2 cellular contexts compared by ENCODE assay signal in the genomic region with DNA sequence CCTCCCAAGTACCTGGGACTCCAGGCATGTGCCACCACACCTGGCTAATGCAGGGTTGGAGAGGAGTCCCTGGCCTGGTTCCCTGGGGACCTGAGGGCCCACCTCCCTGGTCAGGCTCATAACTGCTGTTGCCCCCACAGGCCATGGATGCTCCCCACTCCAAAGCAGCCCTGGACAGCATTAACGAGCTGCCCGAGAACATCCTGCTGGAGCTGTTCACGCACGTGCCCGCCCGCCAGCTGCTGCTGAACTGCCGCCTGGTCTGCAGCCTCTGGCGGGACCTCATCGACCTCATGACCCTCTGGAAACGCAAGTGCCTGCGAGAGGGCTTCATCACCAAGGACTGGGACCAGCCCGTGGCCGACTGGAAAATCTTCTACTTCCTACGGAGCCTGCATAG.
A peak's percentile ranks its signal among the peaks of the same experiment; 100 is the strongest.
TF ChIP-seq lines count a peak whose summit lies in the region.

No MANE protein-coding gene starts in this region.

TF ChIP-seq in GM23338, 12 proteins besides CTCF, POLR2A, EP300 and RAD21:
- TF ChIP-seq ZNF331 (CRISPR knock-in tag; IDR thresholded peaks at IDR 0.05; ENCODE audit: low read depth), result no peak
- TF ChIP-seq, protein P1, sequence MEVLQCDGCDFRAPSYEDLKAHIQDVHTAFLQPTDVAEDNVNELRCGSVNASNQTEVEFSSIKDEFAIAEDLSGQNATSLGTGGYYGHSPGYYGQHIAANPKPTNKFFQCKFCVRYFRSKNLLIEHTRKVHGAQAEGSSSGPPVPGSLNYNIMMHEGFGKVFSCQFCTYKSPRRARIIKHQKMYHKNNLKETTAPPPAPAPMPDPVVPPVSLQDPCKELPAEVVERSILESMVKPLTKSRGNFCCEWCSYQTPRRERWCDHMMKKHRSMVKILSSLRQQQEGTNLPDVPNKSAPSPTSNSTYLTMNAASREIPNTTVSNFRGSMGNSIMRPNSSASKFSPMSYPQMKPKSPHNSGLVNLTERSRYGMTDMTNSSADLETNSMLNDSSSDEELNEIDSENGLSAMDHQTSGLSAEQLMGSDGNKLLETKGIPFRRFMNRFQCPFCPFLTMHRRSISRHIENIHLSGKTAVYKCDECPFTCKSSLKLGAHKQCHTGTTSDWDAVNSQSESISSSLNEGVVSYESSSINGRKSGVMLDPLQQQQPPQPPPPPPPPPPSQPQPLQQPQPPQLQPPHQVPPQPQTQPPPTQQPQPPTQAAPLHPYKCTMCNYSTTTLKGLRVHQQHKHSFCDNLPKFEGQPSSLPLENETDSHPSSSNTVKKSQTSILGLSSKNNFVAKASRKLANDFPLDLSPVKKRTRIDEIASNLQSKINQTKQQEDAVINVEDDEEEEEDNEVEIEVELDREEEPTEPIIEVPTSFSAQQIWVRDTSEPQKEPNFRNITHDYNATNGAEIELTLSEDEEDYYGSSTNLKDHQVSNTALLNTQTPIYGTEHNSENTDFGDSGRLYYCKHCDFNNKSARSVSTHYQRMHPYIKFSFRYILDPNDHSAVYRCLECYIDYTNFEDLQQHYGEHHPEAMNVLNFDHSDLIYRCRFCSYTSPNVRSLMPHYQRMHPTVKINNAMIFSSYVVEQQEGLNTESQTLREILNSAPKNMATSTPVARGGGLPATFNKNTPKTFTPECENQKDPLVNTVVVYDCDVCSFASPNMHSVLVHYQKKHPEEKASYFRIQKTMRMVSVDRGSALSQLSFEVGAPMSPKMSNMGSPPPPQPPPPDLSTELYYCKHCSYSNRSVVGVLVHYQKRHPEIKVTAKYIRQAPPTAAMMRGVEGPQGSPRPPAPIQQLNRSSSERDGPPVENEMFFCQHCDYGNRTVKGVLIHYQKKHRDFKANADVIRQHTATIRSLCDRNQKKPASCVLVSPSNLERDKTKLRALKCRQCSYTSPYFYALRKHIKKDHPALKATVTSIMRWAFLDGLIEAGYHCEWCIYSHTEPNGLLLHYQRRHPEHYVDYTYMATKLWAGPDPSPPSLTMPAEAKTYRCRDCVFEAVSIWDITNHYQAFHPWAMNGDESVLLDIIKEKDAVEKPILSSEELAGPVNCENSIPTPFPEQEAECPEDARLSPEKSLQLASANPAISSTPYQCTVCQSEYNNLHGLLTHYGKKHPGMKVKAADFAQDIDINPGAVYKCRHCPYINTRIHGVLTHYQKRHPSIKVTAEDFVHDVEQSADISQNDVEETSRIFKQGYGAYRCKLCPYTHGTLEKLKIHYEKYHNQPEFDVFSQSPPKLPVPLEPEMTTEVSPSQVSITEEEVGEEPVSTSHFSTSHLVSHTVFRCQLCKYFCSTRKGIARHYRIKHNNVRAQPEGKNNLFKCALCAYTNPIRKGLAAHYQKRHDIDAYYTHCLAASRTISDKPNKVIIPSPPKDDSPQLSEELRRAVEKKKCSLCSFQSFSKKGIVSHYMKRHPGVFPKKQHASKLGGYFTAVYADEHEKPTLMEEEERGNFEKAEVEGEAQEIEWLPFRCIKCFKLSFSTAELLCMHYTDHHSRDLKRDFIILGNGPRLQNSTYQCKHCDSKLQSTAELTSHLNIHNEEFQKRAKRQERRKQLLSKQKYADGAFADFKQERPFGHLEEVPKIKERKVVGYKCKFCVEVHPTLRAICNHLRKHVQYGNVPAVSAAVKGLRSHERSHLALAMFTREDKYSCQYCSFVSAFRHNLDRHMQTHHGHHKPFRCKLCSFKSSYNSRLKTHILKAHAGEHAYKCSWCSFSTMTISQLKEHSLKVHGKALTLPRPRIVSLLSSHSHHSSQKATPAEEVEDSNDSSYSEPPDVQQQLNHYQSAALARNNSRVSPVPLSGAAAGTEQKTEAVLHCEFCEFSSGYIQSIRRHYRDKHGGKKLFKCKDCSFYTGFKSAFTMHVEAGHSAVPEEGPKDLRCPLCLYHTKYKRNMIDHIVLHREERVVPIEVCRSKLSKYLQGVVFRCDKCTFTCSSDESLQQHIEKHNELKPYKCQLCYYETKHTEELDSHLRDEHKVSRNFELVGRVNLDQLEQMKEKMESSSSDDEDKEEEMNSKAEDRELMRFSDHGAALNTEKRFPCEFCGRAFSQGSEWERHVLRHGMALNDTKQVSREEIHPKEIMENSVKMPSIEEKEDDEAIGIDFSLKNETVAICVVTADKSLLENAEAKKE (CRISPR knock-in tag; IDR thresholded peaks at IDR 0.05), result no peak
- no peak for TF ChIP-seq EZH2phosphoT487 (IDR thresholded peaks at IDR 0.05; ENCODE audit: unreplicated experiment)
- TF ChIP-seq NANOG (IDR thresholded peaks at IDR 0.05; ENCODE audit: borderline replicate concordance), result no peak
- TF ChIP-seq, protein P2, sequence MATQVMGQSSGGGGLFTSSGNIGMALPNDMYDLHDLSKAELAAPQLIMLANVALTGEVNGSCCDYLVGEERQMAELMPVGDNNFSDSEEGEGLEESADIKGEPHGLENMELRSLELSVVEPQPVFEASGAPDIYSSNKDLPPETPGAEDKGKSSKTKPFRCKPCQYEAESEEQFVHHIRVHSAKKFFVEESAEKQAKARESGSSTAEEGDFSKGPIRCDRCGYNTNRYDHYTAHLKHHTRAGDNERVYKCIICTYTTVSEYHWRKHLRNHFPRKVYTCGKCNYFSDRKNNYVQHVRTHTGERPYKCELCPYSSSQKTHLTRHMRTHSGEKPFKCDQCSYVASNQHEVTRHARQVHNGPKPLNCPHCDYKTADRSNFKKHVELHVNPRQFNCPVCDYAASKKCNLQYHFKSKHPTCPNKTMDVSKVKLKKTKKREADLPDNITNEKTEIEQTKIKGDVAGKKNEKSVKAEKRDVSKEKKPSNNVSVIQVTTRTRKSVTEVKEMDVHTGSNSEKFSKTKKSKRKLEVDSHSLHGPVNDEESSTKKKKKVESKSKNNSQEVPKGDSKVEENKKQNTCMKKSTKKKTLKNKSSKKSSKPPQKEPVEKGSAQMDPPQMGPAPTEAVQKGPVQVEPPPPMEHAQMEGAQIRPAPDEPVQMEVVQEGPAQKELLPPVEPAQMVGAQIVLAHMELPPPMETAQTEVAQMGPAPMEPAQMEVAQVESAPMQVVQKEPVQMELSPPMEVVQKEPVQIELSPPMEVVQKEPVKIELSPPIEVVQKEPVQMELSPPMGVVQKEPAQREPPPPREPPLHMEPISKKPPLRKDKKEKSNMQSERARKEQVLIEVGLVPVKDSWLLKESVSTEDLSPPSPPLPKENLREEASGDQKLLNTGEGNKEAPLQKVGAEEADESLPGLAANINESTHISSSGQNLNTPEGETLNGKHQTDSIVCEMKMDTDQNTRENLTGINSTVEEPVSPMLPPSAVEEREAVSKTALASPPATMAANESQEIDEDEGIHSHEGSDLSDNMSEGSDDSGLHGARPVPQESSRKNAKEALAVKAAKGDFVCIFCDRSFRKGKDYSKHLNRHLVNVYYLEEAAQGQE (IDR thresholded peaks at IDR 0.05; ENCODE audit: unreplicated experiment), result no peak
- TF ChIP-seq CREB1 (CRISPR knock-in tag; IDR thresholded peaks at IDR 0.05; ENCODE audit: low read depth), result no peak
- no peak for TF ChIP-seq STAT1 (IDR thresholded peaks at IDR 0.05; ENCODE audit: unreplicated experiment)
- TF ChIP-seq, protein P3, sequence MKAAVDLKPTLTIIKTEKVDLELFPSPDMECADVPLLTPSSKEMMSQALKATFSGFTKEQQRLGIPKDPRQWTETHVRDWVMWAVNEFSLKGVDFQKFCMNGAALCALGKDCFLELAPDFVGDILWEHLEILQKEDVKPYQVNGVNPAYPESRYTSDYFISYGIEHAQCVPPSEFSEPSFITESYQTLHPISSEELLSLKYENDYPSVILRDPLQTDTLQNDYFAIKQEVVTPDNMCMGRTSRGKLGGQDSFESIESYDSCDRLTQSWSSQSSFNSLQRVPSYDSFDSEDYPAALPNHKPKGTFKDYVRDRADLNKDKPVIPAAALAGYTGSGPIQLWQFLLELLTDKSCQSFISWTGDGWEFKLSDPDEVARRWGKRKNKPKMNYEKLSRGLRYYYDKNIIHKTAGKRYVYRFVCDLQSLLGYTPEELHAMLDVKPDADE (IDR thresholded peaks at IDR 0.05), result no peak

TF ChIP-seq in K562, 482 proteins besides CTCF, POLR2A, EP300 and RAD21:
- TF ChIP-seq ZNF75A (CRISPR knock-in tag; IDR thresholded peaks at IDR 0.05), result no peak
- TF ChIP-seq RBFOX2 (IDR thresholded peaks at IDR 0.05; ENCODE audit: low read depth, low read length), result peak; percentile 50; the same call in 1 of the 2 replicates
- TF ChIP-seq, protein P4, sequence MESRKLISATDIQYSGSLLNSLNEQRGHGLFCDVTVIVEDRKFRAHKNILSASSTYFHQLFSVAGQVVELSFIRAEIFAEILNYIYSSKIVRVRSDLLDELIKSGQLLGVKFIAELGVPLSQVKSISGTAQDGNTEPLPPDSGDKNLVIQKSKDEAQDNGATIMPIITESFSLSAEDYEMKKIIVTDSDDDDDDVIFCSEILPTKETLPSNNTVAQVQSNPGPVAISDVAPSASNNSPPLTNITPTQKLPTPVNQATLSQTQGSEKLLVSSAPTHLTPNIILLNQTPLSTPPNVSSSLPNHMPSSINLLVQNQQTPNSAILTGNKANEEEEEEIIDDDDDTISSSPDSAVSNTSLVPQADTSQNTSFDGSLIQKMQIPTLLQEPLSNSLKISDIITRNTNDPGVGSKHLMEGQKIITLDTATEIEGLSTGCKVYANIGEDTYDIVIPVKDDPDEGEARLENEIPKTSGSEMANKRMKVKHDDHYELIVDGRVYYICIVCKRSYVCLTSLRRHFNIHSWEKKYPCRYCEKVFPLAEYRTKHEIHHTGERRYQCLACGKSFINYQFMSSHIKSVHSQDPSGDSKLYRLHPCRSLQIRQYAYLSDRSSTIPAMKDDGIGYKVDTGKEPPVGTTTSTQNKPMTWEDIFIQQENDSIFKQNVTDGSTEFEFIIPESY (CRISPR knock-in tag; IDR thresholded peaks at IDR 0.05), result peak; percentile 61
- TF ChIP-seq POLR2G (IDR thresholded peaks at IDR 0.05; ENCODE audit: low read depth, low read length), result peak; percentile 59; the same call in 1 of the 2 replicates
- no peak for TF ChIP-seq CBFA2T2 (conservative IDR thresholded peaks at IDR 0.05)
